18 cellular contexts compared by ENCODE assay signal in the genomic region with DNA sequence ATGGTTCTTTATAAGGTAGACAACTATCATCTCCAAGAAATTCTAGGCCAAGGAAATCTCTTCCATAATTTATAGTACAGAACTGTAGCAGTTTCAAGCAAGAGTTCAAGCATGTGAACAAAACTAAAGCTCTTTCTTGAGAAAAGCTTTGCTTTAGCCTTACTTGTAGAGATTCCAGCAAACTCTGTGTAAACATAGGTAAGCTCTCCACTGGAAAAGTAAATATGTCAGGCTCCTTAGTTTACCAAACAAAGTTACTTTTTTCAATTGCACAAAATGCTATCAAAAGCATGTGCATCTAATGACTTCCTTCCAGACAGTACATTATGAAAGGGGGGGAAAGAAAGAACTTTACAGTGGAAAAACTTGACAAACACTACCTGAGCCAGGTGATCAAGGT.
"Had no signal": no experiment of that assay in that cellular context is flagged by ENCODE, and none has a peak within 500 bp of the region (broad histone marks: within the 10 kb centered on the region; RNA-seq: fewer than 3 reads in every experiment).

No MANE protein-coding gene starts in this region.

- H3K9me3 Mint-ChIP-seq: activated B cell treated with CpG ODN at 0.5 μM for 24 hours; activated CD4-positive, alpha-beta T cell treated with anti-CD3 and anti-CD28 coated beads, Interleukin-2, amount 10 ng/mL, durations not matched to agents 24 days and 14 days; activated naive CD8-positive, alpha-beta T cell treated with anti-CD3 and anti-CD28 coated beads for 36 hours; dendritic cell treated with granulocyte-macrophage colony-stimulating factor and Interleukin-4, amounts not matched to agents 40 ng/mL and 50 ng/mL, for 4 days; effector memory CD8-positive, alpha-beta T cell; naive thymus-derived CD4-positive, alpha-beta T cell had no signal

- DNase-seq: activated B cell treated with CpG ODN at 0.5 μM for 24 hours; activated CD4-positive, alpha-beta T cell treated with anti-CD3 and anti-CD28 coated beads, Interleukin-2, amount 10 ng/mL, durations not matched to agents 24 days and 14 days; activated CD8-positive, alpha-beta T cell treated with anti-CD3 and anti-CD28 coated beads, Interleukin-2, amount 10 ng/mL, durations not matched to agents 7 days and 5 days; activated naive CD8-positive, alpha-beta T cell treated with anti-CD3 and anti-CD28 coated beads for 36 hours; brain microvascular endothelial cell; cerebellar nuclear complex; effector memory CD8-positive, alpha-beta T cell; heart left ventricle; mammary epithelial cell; naive thymus-derived CD4-positive, alpha-beta T cell; stimulated activated CD4-positive, alpha-beta T cell treated with anti-CD3 and anti-CD28 coated beads, Interleukin-12 subunit alpha, Interleukin-12 subunit beta, amount 100 ng/mL, for 4 hours; stimulated activated CD4-positive, alpha-beta T cell treated with anti-CD3 and anti-CD28 coated beads, Interleukin-2, amount 100 ng/mL, for 24 hours; T-helper 2 cell had no signal

- H3K27ac Mint-ChIP-seq: activated B cell treated with CpG ODN at 0.5 μM for 24 hours; activated CD4-positive, alpha-beta T cell treated with anti-CD3 and anti-CD28 coated beads, Interleukin-2, amount 10 ng/mL, durations not matched to agents 24 days and 14 days; activated CD8-positive, alpha-beta T cell treated with anti-CD3 and anti-CD28 coated beads, Interleukin-2, amount 10 ng/mL, durations not matched to agents 7 days and 5 days; activated naive CD8-positive, alpha-beta T cell treated with anti-CD3 and anti-CD28 coated beads for 36 hours; dendritic cell treated with granulocyte-macrophage colony-stimulating factor and Interleukin-4, amounts not matched to agents 40 ng/mL and 50 ng/mL, for 4 days had no signal

- FAIRE-seq: frontal cortex had no signal

- H3K27me3 Mint-ChIP-seq: activated B cell treated with CpG ODN at 0.5 μM for 24 hours; activated CD4-positive, alpha-beta T cell treated with anti-CD3 and anti-CD28 coated beads, Interleukin-2, amount 10 ng/mL, durations not matched to agents 24 days and 14 days; activated naive CD8-positive, alpha-beta T cell treated with anti-CD3 and anti-CD28 coated beads for 36 hours; dendritic cell treated with granulocyte-macrophage colony-stimulating factor and Interleukin-4, amounts not matched to agents 40 ng/mL and 50 ng/mL, for 4 days; effector memory CD8-positive, alpha-beta T cell; naive thymus-derived CD4-positive, alpha-beta T cell had no signal

- ATAC-seq: activated CD8-positive, alpha-beta T cell treated with anti-CD3 and anti-CD28 coated beads, Interleukin-2, amount 10 ng/mL, durations not matched to agents 7 days and 5 days; effector memory CD8-positive, alpha-beta T cell had no signal

- H3K4me3 ChIP-seq: heart left ventricle, tibial nerve, vagina had no signal

- H3K4me3 Mint-ChIP-seq: activated B cell treated with CpG ODN at 0.5 μM for 24 hours; activated CD4-positive, alpha-beta T cell treated with anti-CD3 and anti-CD28 coated beads, Interleukin-2, amount 10 ng/mL, durations not matched to agents 24 days and 14 days; activated CD8-positive, alpha-beta T cell treated with anti-CD3 and anti-CD28 coated beads, Interleukin-2, amount 10 ng/mL, durations not matched to agents 7 days and 5 days; activated naive CD8-positive, alpha-beta T cell treated with anti-CD3 and anti-CD28 coated beads for 36 hours; dendritic cell treated with granulocyte-macrophage colony-stimulating factor and Interleukin-4, amounts not matched to agents 40 ng/mL and 50 ng/mL, for 4 days; effector memory CD8-positive, alpha-beta T cell; naive thymus-derived CD4-positive, alpha-beta T cell had no signal

- H3K27ac ChIP-seq: brain microvascular endothelial cell, epithelial cell of prostate, heart left ventricle, vagina had no signal

- H3K27me3 ChIP-seq: brain microvascular endothelial cell, heart left ventricle, tibial nerve, vagina had no signal
